1 cellular context compared by ENCODE assay signal in the genomic region with DNA sequence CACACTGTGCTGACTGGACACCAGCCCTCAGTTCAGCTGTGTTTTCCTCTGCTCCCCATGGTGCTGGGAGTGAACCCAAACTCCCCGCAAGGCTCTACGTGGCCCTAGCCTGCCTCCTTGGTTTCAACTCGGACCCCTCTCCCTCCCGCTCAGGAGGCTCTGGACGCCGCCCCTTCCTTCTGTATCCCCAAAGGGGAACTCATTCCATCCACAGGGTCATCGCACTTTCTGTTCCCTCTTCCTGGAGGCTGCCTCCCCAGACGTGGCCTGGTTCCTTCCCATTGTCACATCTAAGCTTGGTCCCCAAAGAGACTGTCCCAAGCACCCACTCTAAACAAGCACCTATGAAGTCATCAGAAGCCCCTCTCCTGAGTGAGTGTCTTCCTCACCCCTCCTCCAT.
TF ChIP-seq lines count a peak whose summit lies in the region.

No MANE protein-coding gene starts in this region.

TF ChIP-seq in GM12878, 131 proteins besides CTCF, POLR2A, EP300 and RAD21 (continued from another document):
- TF ChIP-seq LARP7 (IDR thresholded peaks at IDR 0.05), result no peak
